ENCODE assay signal across 16 cellular contexts in the genomic region with DNA sequence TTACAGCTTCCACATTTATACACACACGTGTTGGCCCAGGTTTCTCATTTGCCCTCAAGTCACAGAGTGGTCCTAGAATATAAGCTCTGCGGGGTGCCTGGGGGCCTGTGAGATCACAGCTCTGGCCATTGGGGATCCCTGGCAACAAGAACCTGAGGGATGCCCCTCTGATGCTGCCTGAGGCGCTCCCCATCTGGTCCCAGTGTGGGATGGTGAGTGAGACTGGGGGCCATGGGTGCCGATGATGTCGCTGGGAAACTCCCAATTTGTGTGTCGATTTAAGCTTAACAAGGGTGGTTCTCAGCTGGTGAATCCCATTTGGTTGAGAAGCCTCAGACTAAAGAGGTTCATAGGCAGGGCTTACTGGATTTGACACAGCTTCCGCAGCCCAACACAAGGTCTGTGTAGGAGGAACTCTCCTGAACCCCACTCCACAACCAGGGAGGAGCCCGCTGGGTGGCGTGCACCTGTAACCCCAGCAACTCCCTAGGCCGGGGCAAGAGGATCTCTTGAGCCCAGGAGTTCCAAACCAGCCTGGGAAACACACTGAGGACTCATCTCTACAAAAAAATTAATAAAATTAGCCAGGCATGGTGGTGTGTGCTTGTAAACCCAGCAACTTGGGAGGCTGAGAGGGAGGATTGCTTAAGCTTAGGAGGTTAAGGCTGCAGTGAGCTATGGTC.
A peak's percentile ranks its signal among the peaks of the same experiment; 100 is the strongest.
DNase-seq lines count a peak whose midpoint lies in the region; ATAC-seq and TF ChIP-seq lines count a peak whose summit lies in the region.
"Had no signal": no experiment of that assay in that cellular context is flagged by ENCODE, and none has a peak within 500 bp of the region (broad histone marks: within the 10 kb centered on the region; RNA-seq: fewer than 3 reads in every experiment).

No MANE protein-coding gene starts in this region.

- no peak overlapping the region for H2AK5ac ChIP-seq in IMR-90 (ENCODE audit: low read depth, low read length)

- no peak overlapping the region for H3K18ac ChIP-seq in IMR-90 (ENCODE audit: low read depth, low read length)

- H4K20me1 ChIP-seq in IMR-90 (ENCODE audit: insufficient read depth, low read length) = no peaks in the 10 kb centered on the region
- H4K20me1 ChIP-seq: BLaER1 had no signal

- no peak for TF ChIP-seq RAD21 in IMR-90 (IDR thresholded peaks at IDR 0.05; ENCODE audit: low read length)

- intact Hi-C loops in IMR-90 (cut with micrococcal nuclease) = no loop called here
- intact Hi-C loops in natural killer cell (cut with micrococcal nuclease) = no loop called here

- no peak overlapping the region for H2BK120ac ChIP-seq in IMR-90 (ENCODE audit: low read depth, low read length)

- H2BK15ac ChIP-seq in IMR-90 (ENCODE audit: low read depth, low read length) = no peak overlapping the region

- no peak overlapping the region for H3K4me2 ChIP-seq in IMR-90 (ENCODE audit: low read depth, low read length)
- H3K4me2 ChIP-seq: BLaER1, GM23338 had no signal

- in situ Hi-C loops in IMR-90 (cut with MboI; ENCODE audit: low sequenced_read_pairs) = no loop called here

- no peaks in the 10 kb centered on the region for H3K36me3 ChIP-seq in IMR-90 (ENCODE audit: control insufficient read depth, insufficient read depth, low read length)
- H3K36me3 ChIP-seq: BLaER1 had no signal

- H4K5ac ChIP-seq in IMR-90 (ENCODE audit: low read depth, low read length) = no peak overlapping the region

- H3K4ac ChIP-seq in IMR-90 (ENCODE audit: low read depth, low read length) = no peak overlapping the region

- H3K56ac ChIP-seq in IMR-90 (ENCODE audit: extremely low read depth, insufficient read depth, low read length) = no peak overlapping the region

- no peaks in the 10 kb centered on the region; a peak in 1 of 4 replicates for H3K79me1 ChIP-seq in IMR-90 (ENCODE audit: low read depth in 1 of 2, low read length in 2 of 2)

- H2AK9ac ChIP-seq in IMR-90 (replicated peaks; ENCODE audit: low read depth, low read length, poor library complexity) = no peak overlapping the region

- no TSS peak for BruUV-seq in IMR-90 (replicated peaks; lab: Mats Ljungman, UMichigan)

- no peak overlapping the region for H3K27ac ChIP-seq in IMR-90 (ENCODE audit: insufficient read depth, low read length)
- H3K27ac ChIP-seq: 22Rv1, BLaER1 had no signal

- H4K91ac ChIP-seq in IMR-90 (ENCODE audit: insufficient read depth, low read depth, low read length) = no peak overlapping the region

- H3K4me3 Mint-ChIP-seq in osteocyte (ENCODE audit: unreplicated experiment) = no peak overlapping the region
- no peak overlapping the region for H3K4me3 Mint-ChIP-seq in natural killer cell
- H3K4me3 Mint-ChIP-seq: CD14-positive monocyte; CD4-positive, alpha-beta memory T cell; GM23338; HFFc6 had no signal

- TF ChIP-seq CTCF in IMR-90 (conservative IDR thresholded peaks at IDR 0.05; ENCODE audit: low read depth, low read length) = no peak
- no peak for TF ChIP-seq CTCF in osteocyte (IDR thresholded peaks at IDR 0.05)
- TF ChIP-seq CTCF in natural killer cell (IDR thresholded peaks at IDR 0.05) = no peak

- H3K4me1 ChIP-seq in IMR-90 (ENCODE audit: control insufficient read depth, insufficient read depth, low read length) = peaks cover 8% of the 10 kb centered on the region

- dilution Hi-C loops in IMR-90 (cut with HindIII; ENCODE audit: low sequenced_read_pairs, unreplicated experiment) = no loop called here

- ATAC-seq in IMR-90 (ENCODE audit: low read depth) (no peak), HG03135 (IDR thresholded peaks at IDR 0.05; ENCODE audit: unreplicated experiment) (no peak), natural killer cell (no peak)
- ATAC-seq: GM23338, HCT116 had no signal

- no peaks in the 10 kb centered on the region for H3K27me3 ChIP-seq in IMR-90 (ENCODE audit: control insufficient read depth, insufficient read depth, low read length)
- H3K27me3 ChIP-seq: BLaER1 had no signal

- no peak overlapping the region for H3K23ac ChIP-seq in IMR-90 (ENCODE audit: low read depth, low read length)

- CTCF ChIA-PET in IMR-90 (lab: Yijun Ruan, JAX) = no interaction called here

- no peaks in the 10 kb centered on the region for H3K9me3 Mint-ChIP-seq in osteocyte (ENCODE audit: unreplicated experiment)
- H3K9me3 Mint-ChIP-seq in natural killer cell = no peaks in the 10 kb centered on the region
- H3K9me3 Mint-ChIP-seq: CD14-positive monocyte; CD4-positive, alpha-beta memory T cell; GM23338; HFFc6 had no signal

- no peaks in the 10 kb centered on the region for H3K27me3 Mint-ChIP-seq in osteocyte (ENCODE audit: unreplicated experiment)
- no peaks in the 10 kb centered on the region for H3K27me3 Mint-ChIP-seq in natural killer cell (ENCODE audit: low read depth in 2 of 2)
- H3K27me3 Mint-ChIP-seq: CD4-positive, alpha-beta memory T cell had no signal

- H3K4me3 ChIP-seq in IMR-90 (ENCODE audit: insufficient read depth, low read depth, low read length) = no peak overlapping the region
- H3K4me3 ChIP-seq: BLaER1, GM23338 had no signal

- no peak overlapping the region for H2BK5ac ChIP-seq in IMR-90 (ENCODE audit: low read depth, low read length, poor library complexity, severe bottlenecking)

- no peak overlapping the region for H3K14ac ChIP-seq in IMR-90 (replicated peaks; ENCODE audit: low read depth, low read length)

- POLR2A ChIA-PET in IMR-90 (lab: Charles Lee; ENCODE audit: unreplicated experiment) = no interaction called here

- H3K4me1 Mint-ChIP-seq in osteocyte (ENCODE audit: unreplicated experiment) (peaks cover 16% of the 10 kb centered on the region), natural killer cell (no peaks in the 10 kb centered on the region)
- H3K4me1 Mint-ChIP-seq: CD4-positive, alpha-beta memory T cell had no signal

- DNase-seq in activated CD8-positive, alpha-beta memory T cell treated with anti-CD3 and anti-CD28 coated beads, Interleukin-2, amount 50 U/mL, for 48 hours = peak; percentile 37
- no peak for DNase-seq in activated CD8-positive, alpha-beta memory T cell treated with anti-CD3 and anti-CD28 coated beads, Interleukin-2, amount 50 U/mL, for 4 hours
- no peak for DNase-seq in IMR-90
- peak; percentile 4 for DNase-seq in dedifferentiated amniotic fluid mesenchymal stem cell (ENCODE audit: extremely low spot score)
- peak; percentile 59 for DNase-seq in osteocyte (ENCODE audit: extremely low spot score, unreplicated experiment)
- no peak for DNase-seq in natural killer cell
- DNase-seq in activated CD4-positive, alpha-beta T cell treated with anti-CD3 and anti-CD28 coated beads for 48 hours = no peak
- DNase-seq: CD4-positive, alpha-beta memory T cell; DMS79 treated with DMSO at 0.1 percent for 48 hours; HFFc6 had no signal

- H3K27ac Mint-ChIP-seq in osteocyte (ENCODE audit: unreplicated experiment) = no peak overlapping the region
- no peak overlapping the region for H3K27ac Mint-ChIP-seq in natural killer cell
- H3K27ac Mint-ChIP-seq: CD14-positive monocyte; CD4-positive, alpha-beta memory T cell; GM23338; HFFc6 had no signal

- H2AFZ ChIP-seq in IMR-90 (replicated peaks; ENCODE audit: low read length, poor library complexity) = peak overlapping the region; percentile 38
- H2AFZ ChIP-seq: GM23338 had no signal

- no peaks in the 10 kb centered on the region for H3K36me3 Mint-ChIP-seq in osteocyte (ENCODE audit: unreplicated experiment)
- H3K36me3 Mint-ChIP-seq in natural killer cell = no peaks in the 10 kb centered on the region
- H3K36me3 Mint-ChIP-seq: CD14-positive monocyte; CD4-positive, alpha-beta memory T cell had no signal

- H3K9me3 ChIP-seq in IMR-90 (ENCODE audit: control insufficient read depth, insufficient read depth, low read length) = no peaks in the 10 kb centered on the region
- H3K9me3 ChIP-seq: BLaER1 had no signal

- H3K9me1 ChIP-seq in IMR-90 (ENCODE audit: insufficient read depth, low read length) = peaks cover 7% of the 10 kb centered on the region; the same call in 1 of the 2 replicates

- 90% methylated on average over 2 of the region's 10 CpGs; no CpG with 5 or more reads in 1 of the 2 experiments for WGBS in IMR-90 (ENCODE audit: extremely low coverage in 2 of 2, insufficient read length in 1 of 2), 2 experiments

- H2BK20ac ChIP-seq in IMR-90 (ENCODE audit: low read depth, low read length) = no peak overlapping the region

- H4K8ac ChIP-seq in IMR-90 (ENCODE audit: low read depth in 2 of 2, low read length in 2 of 2) = no peak overlapping the region

- no peak for TF ChIP-seq POLR2A in IMR-90 (IDR thresholded peaks at IDR 0.05; ENCODE audit: low read depth, low read length)

- H3K9ac ChIP-seq in IMR-90 (ENCODE audit: low read depth, low read length) = no peak overlapping the region
- H3K9ac ChIP-seq: BLaER1 had no signal

TF ChIP-seq in IMR-90, 13 proteins besides CTCF, POLR2A, EP300 and RAD21 (continues in another document):
- TF ChIP-seq RCOR1 (IDR thresholded peaks at IDR 0.05; ENCODE audit: insufficient replicate concordance, low read length) = no peak
- TF ChIP-seq MAZ (IDR thresholded peaks at IDR 0.05; ENCODE audit: borderline replicate concordance, low read depth, low read length) = no peak
- TF ChIP-seq MAFK (IDR thresholded peaks at IDR 0.05; ENCODE audit: low read depth, low read length) = no peak
- no peak for TF ChIP-seq SMC3 (IDR thresholded peaks at IDR 0.05; ENCODE audit: low read depth, low read length)
- TF ChIP-seq, protein P1, sequence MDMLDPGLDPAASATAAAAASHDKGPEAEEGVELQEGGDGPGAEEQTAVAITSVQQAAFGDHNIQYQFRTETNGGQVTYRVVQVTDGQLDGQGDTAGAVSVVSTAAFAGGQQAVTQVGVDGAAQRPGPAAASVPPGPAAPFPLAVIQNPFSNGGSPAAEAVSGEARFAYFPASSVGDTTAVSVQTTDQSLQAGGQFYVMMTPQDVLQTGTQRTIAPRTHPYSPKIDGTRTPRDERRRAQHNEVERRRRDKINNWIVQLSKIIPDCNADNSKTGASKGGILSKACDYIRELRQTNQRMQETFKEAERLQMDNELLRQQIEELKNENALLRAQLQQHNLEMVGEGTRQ (IDR thresholded peaks at IDR 0.05; ENCODE audit: low read depth, low read length) = no peak
- TF ChIP-seq BHLHE40 (IDR thresholded peaks at IDR 0.05; ENCODE audit: low read depth, low read length) = no peak
- TF ChIP-seq, protein P2, sequence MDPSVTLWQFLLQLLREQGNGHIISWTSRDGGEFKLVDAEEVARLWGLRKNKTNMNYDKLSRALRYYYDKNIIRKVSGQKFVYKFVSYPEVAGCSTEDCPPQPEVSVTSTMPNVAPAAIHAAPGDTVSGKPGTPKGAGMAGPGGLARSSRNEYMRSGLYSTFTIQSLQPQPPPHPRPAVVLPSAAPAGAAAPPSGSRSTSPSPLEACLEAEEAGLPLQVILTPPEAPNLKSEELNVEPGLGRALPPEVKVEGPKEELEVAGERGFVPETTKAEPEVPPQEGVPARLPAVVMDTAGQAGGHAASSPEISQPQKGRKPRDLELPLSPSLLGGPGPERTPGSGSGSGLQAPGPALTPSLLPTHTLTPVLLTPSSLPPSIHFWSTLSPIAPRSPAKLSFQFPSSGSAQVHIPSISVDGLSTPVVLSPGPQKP (IDR thresholded peaks at IDR 0.05; ENCODE audit: borderline replicate concordance, low read depth, low read length) = no peak
- no peak for TF ChIP-seq RFX5 (IDR thresholded peaks at IDR 0.05; ENCODE audit: low read depth, low read length)
- no peak for TF ChIP-seq NFE2L2 (IDR thresholded peaks at IDR 0.05; ENCODE audit: low read depth, low read length)
- TF ChIP-seq MXI1 (IDR thresholded peaks at IDR 0.05; ENCODE audit: borderline replicate concordance, low read depth, low read length) = no peak
- TF ChIP-seq CEBPB (IDR thresholded peaks at IDR 0.05; ENCODE audit: low read depth, low read length) = no peak

Comparison
In these comparisons a context has a peak if more than half of its experiments do, and no peak if none do; other contexts are left out.
1. DNase-seq: peak in activated CD8-positive, alpha-beta memory T cell treated with anti-CD3 and anti-CD28 coated beads, Interleukin-2, amount 50 U/mL, for 48 hours (single experiment), dedifferentiated amniotic fluid mesenchymal stem cell (single experiment) and osteocyte (single experiment); none in activated CD8-positive, alpha-beta memory T cell treated with anti-CD3 and anti-CD28 coated beads, Interleukin-2, amount 50 U/mL, for 4 hours (single experiment), IMR-90 (single experiment), natural killer cell (single experiment) and activated CD4-positive, alpha-beta T cell treated with anti-CD3 and anti-CD28 coated beads for 48 hours (single experiment).